Comparison of ENCODE assay signal across 9 cellular contexts in the genomic region with DNA sequence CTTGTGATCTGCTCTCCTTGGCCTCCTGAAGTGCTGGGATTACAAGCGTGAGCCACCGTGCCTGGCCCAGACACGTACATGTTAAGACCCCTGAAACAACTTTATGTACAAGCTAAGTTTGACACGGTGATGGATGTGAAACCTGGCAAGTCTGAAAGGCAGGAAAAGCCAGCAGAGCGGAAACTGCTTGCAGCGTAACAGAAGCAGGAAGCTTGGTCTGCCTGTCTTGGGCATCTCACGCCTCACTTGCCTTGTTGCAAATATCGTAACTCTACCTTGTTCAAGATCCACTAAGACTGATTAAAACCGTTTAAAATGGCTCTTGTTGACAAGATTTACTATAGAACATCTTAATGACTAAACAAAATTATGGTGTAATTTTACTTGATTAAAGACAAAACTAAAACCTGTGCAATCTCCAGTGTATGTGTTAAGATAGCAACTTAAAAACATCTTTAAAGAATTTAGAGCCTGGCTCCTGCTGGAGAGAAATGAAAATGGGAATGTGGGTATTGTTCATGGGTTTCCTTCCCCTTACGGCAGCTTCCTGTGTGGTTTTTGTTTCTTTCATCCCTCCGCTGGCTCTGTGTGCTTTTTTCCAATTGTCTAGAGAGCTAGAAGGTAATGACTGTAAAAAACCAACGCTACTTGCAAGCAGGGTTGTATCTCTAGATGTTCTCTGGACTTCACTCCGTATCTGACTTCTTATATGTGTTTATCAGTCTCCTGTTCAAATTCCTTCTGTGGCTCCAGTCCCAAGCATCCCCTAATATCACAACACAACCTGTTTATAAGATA.
DNase-seq lines count a peak whose midpoint lies in the region; ATAC-seq and TF ChIP-seq lines count a peak whose summit lies in the region.
"Had no signal": no experiment of that assay in that cellular context is flagged by ENCODE, and none has a peak within 500 bp of the region (broad histone marks: within the 10 kb centered on the region; RNA-seq: fewer than 3 reads in every experiment).

No MANE protein-coding gene starts in this region.

- no peak overlapping the region for H4K5ac ChIP-seq in H9 (ENCODE audit: insufficient read length, low read depth, low read length)

- no peak overlapping the region for H2BK15ac ChIP-seq in H9 (ENCODE audit: low read depth, low read length)

- no peak for TF ChIP-seq CTCF in CD8-positive, alpha-beta T cell (IDR thresholded peaks at IDR 0.05)
- TF ChIP-seq CTCF in H9 (conservative IDR thresholded peaks at IDR 0.05) (no peak), natural killer cell (IDR thresholded peaks at IDR 0.05) (no peak), Caco-2 (IDR thresholded peaks at IDR 0.05; ENCODE audit: insufficient read depth in 1 of 2, low read depth in 1 of 2, low read length in 1 of 2, severe bottlenecking in 1 of 2, unreplicated experiment in 1 of 2) (no peak)

- peaks cover 17% of the 10 kb centered on the region for H3K4me1 ChIP-seq in CD8-positive, alpha-beta T cell (ENCODE audit: insufficient read depth, low read length)
- H3K4me1 ChIP-seq in H9 (ENCODE audit: insufficient read depth, low read length) (no peaks in the 10 kb centered on the region; the same call in 1 of the 2 replicates), Caco-2 (no peaks in the 10 kb centered on the region)
- H3K4me1 ChIP-seq: HAP-1 had no signal

- H3K9me3 Mint-ChIP-seq in CD8-positive, alpha-beta T cell = no peaks in the 10 kb centered on the region
- no peaks in the 10 kb centered on the region for H3K9me3 Mint-ChIP-seq in H9
- no peaks in the 10 kb centered on the region for H3K9me3 Mint-ChIP-seq in activated T-cell treated with anti-CD3 and anti-CD28 coated beads, Interleukin-2, amount 50 U/mL, for 4 hours
- no peaks in the 10 kb centered on the region for H3K9me3 Mint-ChIP-seq in natural killer cell
- H3K9me3 Mint-ChIP-seq in Caco-2 (ENCODE audit: unreplicated experiment) = no peaks in the 10 kb centered on the region

- peak overlapping the region; percentile 57 for H3K4me3 Mint-ChIP-seq in CD8-positive, alpha-beta T cell
- H3K4me3 Mint-ChIP-seq in H9 (no peak overlapping the region; a peak in 1 of 5 replicates), natural killer cell (peak overlapping the region; percentile 77), Caco-2 (ENCODE audit: unreplicated experiment) (no peak overlapping the region)
- peak overlapping the region; percentile 37 for H3K4me3 Mint-ChIP-seq in activated T-cell treated with anti-CD3 and anti-CD28 coated beads, Interleukin-2, amount 50 U/mL, for 4 hours

- H3K4me1 Mint-ChIP-seq in CD8-positive, alpha-beta T cell (ENCODE audit: low read depth) = peaks cover 22% of the 10 kb centered on the region
- H3K4me1 Mint-ChIP-seq in H9 (peaks cover 12 to 14% of the 10 kb centered on the region in 2 experiments), natural killer cell (peaks cover 17 to 26% of the 10 kb centered on the region in 2 donors), Caco-2 (ENCODE audit: low read depth, unreplicated experiment) (peaks cover 6% of the 10 kb centered on the region)
- peaks cover 21% of the 10 kb centered on the region for H3K4me1 Mint-ChIP-seq in activated T-cell treated with anti-CD3 and anti-CD28 coated beads, Interleukin-2, amount 50 U/mL, for 4 hours (ENCODE audit: low read depth)

- no TSS peak for BruUV-seq in Caco-2 (replicated peaks; lab: Mats Ljungman, UMichigan)

- no peak overlapping the region for H3K14ac ChIP-seq in H9 (ENCODE audit: insufficient read depth, low read length)

- H3K9me3 ChIP-seq in CD8-positive, alpha-beta T cell (ENCODE audit: low read length) = no peaks in the 10 kb centered on the region
- no peaks in the 10 kb centered on the region for H3K9me3 ChIP-seq in H9 (ENCODE audit: control insufficient read depth, low read depth, low read length)
- H3K9me3 ChIP-seq in Caco-2 = no peaks in the 10 kb centered on the region

- peak in 4 of 7 experiments; percentile 5 to 63 (median 30) for DNase-seq in CD8-positive, alpha-beta T cell
- DNase-seq in H9 = no peak
- DNase-seq in activated T-cell treated with anti-CD3 and anti-CD28 coated beads, Interleukin-2, amount 50 U/mL, for 4 hours = peak; percentile 6
- peak; percentile 23 for DNase-seq in natural killer cell
- no peak for DNase-seq in HEK293T (ENCODE audit: extremely low spot score)
- no peak for DNase-seq in DMS 273 treated with DMSO at 0.1 percent for 48 hours (lab: John Stamatoyannopoulos, UW)
- no peak for DNase-seq in Caco-2

- H4K91ac ChIP-seq in H9 (ENCODE audit: insufficient read length, low read depth, low read length) = no peak overlapping the region

- H3K23ac ChIP-seq in H9 (ENCODE audit: insufficient read length, low read depth, low read length) = no peak overlapping the region

- H2BK12ac ChIP-seq in H9 (ENCODE audit: insufficient read length, low read depth, low read length) = no peak overlapping the region

- POLR2A ChIA-PET in CD8-positive, alpha-beta T cell (lab: Charles Lee) = interaction anchor here (0.6 to 1.2 kb wide), 3 partner anchors 10 to 30 kb away, joined by 3 to 6 read pairs (median 4); no protein-coding TSS in a partner anchor
- POLR2A ChIA-PET in HEK293T (lab: Yijun Ruan, JAX) (no interaction called here), Caco-2 (lab: Charles Lee) (no interaction called here)

- no peaks in the 10 kb centered on the region for H3K36me3 Mint-ChIP-seq in CD8-positive, alpha-beta T cell
- no peaks in the 10 kb centered on the region for H3K36me3 Mint-ChIP-seq in H9 (ENCODE audit: insufficient read depth in 1 of 3, low read depth in 3 of 3)
- no peaks in the 10 kb centered on the region for H3K36me3 Mint-ChIP-seq in activated T-cell treated with anti-CD3 and anti-CD28 coated beads, Interleukin-2, amount 50 U/mL, for 4 hours (ENCODE audit: insufficient read depth)
- H3K36me3 Mint-ChIP-seq in natural killer cell = no peaks in the 10 kb centered on the region
- no peaks in the 10 kb centered on the region for H3K36me3 Mint-ChIP-seq in Caco-2 (ENCODE audit: insufficient read depth, unreplicated experiment)

- no peak overlapping the region for H2BK5ac ChIP-seq in H9 (ENCODE audit: insufficient read length, low read length)

- H3K27ac ChIP-seq in CD8-positive, alpha-beta T cell (ENCODE audit: low read depth, low read length) = no peak overlapping the region
- no peak overlapping the region for H3K27ac ChIP-seq in H9 (ENCODE audit: insufficient read length, low read depth, low read length)

- peak overlapping the region; percentile 13 for H3K4me3 ChIP-seq in CD8-positive, alpha-beta T cell (ENCODE audit: low read depth, low read length)
- H3K4me3 ChIP-seq in Caco-2 (ENCODE audit: low read depth, low read length) = no peak overlapping the region
- H3K4me3 ChIP-seq: HAP-1, K562 had no signal

- no peak overlapping the region for H3K56ac ChIP-seq in H9 (ENCODE audit: insufficient read length, low read depth, low read length)

- H2BK20ac ChIP-seq in H9 (ENCODE audit: low read depth, low read length, poor library complexity, severe bottlenecking) = no peak overlapping the region

- no peak overlapping the region for H3K9ac ChIP-seq in H9 (ENCODE audit: extremely low read depth, insufficient read length, low read length)

- no peak overlapping the region for H3T11ph ChIP-seq in H9 (ENCODE audit: low read length)

- WGBS in H9 (ENCODE audit: extremely low coverage, insufficient read length, low lambda C conversion rate) = no CpG with 5 or more reads among the region's 13 CpGs

- no peaks in the 10 kb centered on the region for H3K27me3 Mint-ChIP-seq in CD8-positive, alpha-beta T cell (ENCODE audit: low read depth)
- no peaks in the 10 kb centered on the region for H3K27me3 Mint-ChIP-seq in H9 (ENCODE audit: low read depth)
- H3K27me3 Mint-ChIP-seq in activated T-cell treated with anti-CD3 and anti-CD28 coated beads, Interleukin-2, amount 50 U/mL, for 4 hours (ENCODE audit: low read depth) = no peaks in the 10 kb centered on the region
- H3K27me3 Mint-ChIP-seq in natural killer cell (ENCODE audit: low read depth in 2 of 2) = peaks cover 0 to 5% of the 10 kb centered on the region in 2 donors
- peaks cover 7% of the 10 kb centered on the region for H3K27me3 Mint-ChIP-seq in Caco-2 (ENCODE audit: insufficient read depth, unreplicated experiment)

- no peak overlapping the region for H3K18ac ChIP-seq in H9 (ENCODE audit: insufficient read length, low read depth, low read length)

- no peak overlapping the region for H2AK5ac ChIP-seq in H9 (ENCODE audit: insufficient read length, low read length)

- no peaks in the 10 kb centered on the region for H4K20me1 ChIP-seq in H9 (ENCODE audit: control insufficient read depth, insufficient read depth, insufficient read length)

- no peaks in the 10 kb centered on the region for H3K79me2 ChIP-seq in H9 (ENCODE audit: insufficient read depth, low read length)

- no peak overlapping the region for H3K4ac ChIP-seq in H9 (ENCODE audit: low read depth, low read length)

- H3K27ac Mint-ChIP-seq in CD8-positive, alpha-beta T cell = peak overlapping the region; percentile 47
- H3K27ac Mint-ChIP-seq in H9 (peak overlapping the region in 1 of 3 experiments; percentile 53; a peak in 1 of 7 replicates), natural killer cell (peak overlapping the region; percentile 23 to 62), Caco-2 (ENCODE audit: unreplicated experiment) (no peak overlapping the region)

- H2AFZ ChIP-seq in H9 (ENCODE audit: low read length) = peak overlapping the region; percentile 23

- intact Hi-C loops in CD8-positive, alpha-beta T cell (cut with DNase I, micrococcal nuclease) = no loop called here
- intact Hi-C loops in natural killer cell (cut with micrococcal nuclease) (loop anchor here (2.0 kb wide), 1 partner anchor 20 kb away; no protein-coding TSS in a partner anchor), Caco-2 (cut with micrococcal nuclease; ENCODE audit: unreplicated experiment) (no loop called here)

- CTCF ChIA-PET in CD8-positive, alpha-beta T cell (lab: Charles Lee) = interaction anchor here (1.4 kb wide), 1 partner anchor 20 kb away, joined by 5 read pairs; no protein-coding TSS in a partner anchor
- CTCF ChIA-PET in HEK293T (lab: Yijun Ruan, JAX) (no interaction called here), Caco-2 (lab: Charles Lee) (no interaction called here)

- no peaks in the 10 kb centered on the region for H3K36me3 ChIP-seq in CD8-positive, alpha-beta T cell (ENCODE audit: insufficient read depth, low read length)
- H3K36me3 ChIP-seq in Caco-2 (ENCODE audit: control insufficient read depth, insufficient read depth, low read length) = no peaks in the 10 kb centered on the region
- H3K36me3 ChIP-seq: HAP-1 had no signal

- H3K27me3 ChIP-seq in CD8-positive, alpha-beta T cell (ENCODE audit: insufficient read depth, low read length) = no peaks in the 10 kb centered on the region
- H3K27me3 ChIP-seq in H9 (ENCODE audit: insufficient read depth, low read length) (no peaks in the 10 kb centered on the region), Caco-2 (replicated peaks; ENCODE audit: control insufficient read depth, insufficient read depth, low read length) (no peaks in the 10 kb centered on the region)

- H3K79me1 ChIP-seq in H9 (ENCODE audit: insufficient read depth, low read depth, low read length, poor library complexity, severe bottlenecking) = no peaks in the 10 kb centered on the region

- no peak overlapping the region for H4K8ac ChIP-seq in H9 (replicated peaks; ENCODE audit: insufficient read length, low read depth, low read length)

- no peak overlapping the region for H2BK120ac ChIP-seq in H9 (ENCODE audit: low read depth, low read length, poor library complexity, severe bottlenecking)

- no peaks in the 10 kb centered on the region for H3K23me2 ChIP-seq in H9 (ENCODE audit: insufficient read length, low read depth, low read length, poor library complexity, severe bottlenecking)

- H3K4me2 ChIP-seq in H9 (ENCODE audit: insufficient read depth, insufficient read length, low read length) = no peak overlapping the region

- peak; percentile 54 for ATAC-seq in CD8-positive, alpha-beta T cell
- peak; percentile 27 to 32 for ATAC-seq in activated T-cell treated with anti-CD3 and anti-CD28 coated beads, Interleukin-2, amount 50 U/mL, for 4 hours
- ATAC-seq in natural killer cell = peak; percentile 61 to 86 (median 82)
- ATAC-seq: K562 had no signal

Comparison
In these comparisons a context has a peak if more than half of its experiments do, and no peak if none do; other contexts are left out.
1. ATAC-seq: peak in every context shown above with its lines; median percentile 82 in natural killer cell; 54 in CD8-positive, alpha-beta T cell; 30 in activated T-cell treated with anti-CD3 and anti-CD28 coated beads, Interleukin-2, amount 50 U/mL, for 4 hours.
2. DNase-seq: peak in CD8-positive, alpha-beta T cell (4 of 7), activated T-cell treated with anti-CD3 and anti-CD28 coated beads, Interleukin-2, amount 50 U/mL, for 4 hours (single experiment) and natural killer cell (single experiment); none in H9 (single experiment), HEK293T (single experiment), DMS 273 treated with DMSO at 0.1 percent for 48 hours (single experiment) and Caco-2 (0 of 2).
3. H3K4me3 Mint-ChIP-seq: peak in CD8-positive, alpha-beta T cell (single experiment), activated T-cell treated with anti-CD3 and anti-CD28 coated beads, Interleukin-2, amount 50 U/mL, for 4 hours (single experiment) and natural killer cell (single experiment); none in H9 (0 of 2) and Caco-2 (single experiment).